Comparison of ENCODE assay signal across 8 cellular contexts in the genomic region with DNA sequence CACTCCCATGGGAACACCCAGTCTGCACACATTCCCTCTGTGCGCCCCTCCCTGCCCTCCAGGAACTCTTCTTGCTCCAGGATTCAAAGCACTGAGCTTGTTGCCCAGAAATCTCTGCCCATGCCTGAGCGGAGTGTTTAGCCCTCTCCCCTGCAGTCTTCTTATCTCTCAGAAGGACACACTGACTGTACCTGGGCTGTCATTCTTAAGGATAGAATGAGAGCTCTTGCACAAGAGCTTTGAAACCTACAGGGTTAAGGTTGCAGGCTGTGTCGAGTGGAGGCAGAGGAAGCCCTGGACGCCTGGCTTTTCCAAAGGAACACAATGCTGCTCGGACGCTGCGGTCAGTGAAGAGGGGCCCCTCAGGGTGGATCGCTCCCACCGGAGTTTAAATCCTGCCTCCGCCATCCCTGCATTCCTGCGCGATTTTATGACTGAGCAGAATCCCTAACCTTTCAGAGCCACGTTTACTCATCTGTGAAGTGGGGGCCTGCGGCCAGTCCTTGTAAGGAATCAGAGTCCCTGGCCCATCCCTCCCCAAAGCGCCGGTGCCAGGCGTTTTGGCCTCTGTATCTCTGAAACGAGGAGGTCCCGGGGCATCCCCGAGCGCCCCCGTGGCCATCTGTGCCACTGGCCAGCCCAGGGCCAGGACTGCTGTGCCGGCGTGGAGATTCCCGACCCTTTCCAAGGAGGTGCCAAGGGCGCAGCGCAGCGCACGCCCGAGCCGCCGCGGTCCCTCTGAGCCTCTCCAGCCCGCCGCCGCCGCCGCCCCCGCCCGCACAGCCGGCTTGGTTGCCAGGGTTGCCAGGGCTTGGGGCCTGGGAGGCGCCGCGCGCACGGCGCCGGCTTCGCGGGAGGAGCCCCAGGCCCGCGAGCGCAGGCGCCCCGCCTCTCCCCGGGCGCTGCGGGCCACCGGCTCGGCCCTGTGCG. TPM values are rescaled to one million over a fixed set of nuclear protein-coding genes. Genes with fewer than 3 reads are reported as not detected.
DNase-seq lines count a peak whose midpoint lies in the region; ATAC-seq and TF ChIP-seq lines count a peak whose summit lies in the region.

No MANE protein-coding gene starts in this region.

- CTCF ChIA-PET in CD4-positive, alpha-beta T cell (lab: Charles Lee), result no interaction called here

- no peaks in the 10 kb centered on the region for H3K36me3 ChIP-seq in osteoblast (ENCODE audit: insufficient read depth, low read length)

- POLR2A ChIA-PET in CD4-positive, alpha-beta T cell (lab: Charles Lee), result no interaction called here

- no peak overlapping the region for H3K27ac ChIP-seq in CD4-positive, alpha-beta T cell (ENCODE audit: low read depth, low read length)
- H3K27ac ChIP-seq in osteoblast (ENCODE audit: low read depth, low read length), result no peak overlapping the region

- intact Hi-C loops in CD4-positive, alpha-beta T cell (cut with DNase I, micrococcal nuclease), result no loop called here

- peaks cover 3% of the 10 kb centered on the region for H3K4me1 ChIP-seq in osteoblast (ENCODE audit: insufficient read depth, low read length)

- H3K4me1 Mint-ChIP-seq in CD4-positive, alpha-beta T cell (ENCODE audit: low read depth), result peaks cover 12% of the 10 kb centered on the region

- H3K4me3 ChIP-seq in osteoblast (ENCODE audit: insufficient read depth, low read length), result peak overlapping the region; percentile 66

- peaks cover 26% of the 10 kb centered on the region for H3K27me3 Mint-ChIP-seq in CD4-positive, alpha-beta T cell

- H3K4me3 Mint-ChIP-seq in CD4-positive, alpha-beta T cell, result peak overlapping the region; percentile 81

- peaks cover 6% of the 10 kb centered on the region for H4K20me1 ChIP-seq in osteoblast (ENCODE audit: insufficient read depth, low read length)

- H2AFZ ChIP-seq in osteoblast (ENCODE audit: low read length), result peak overlapping the region; percentile 76

- no peak overlapping the region for H3K27ac Mint-ChIP-seq in CD4-positive, alpha-beta T cell

- peaks cover 15% of the 10 kb centered on the region for H3K27me3 ChIP-seq in CD4-positive, alpha-beta T cell (ENCODE audit: control insufficient read depth, insufficient read depth, low read length)
- H3K27me3 ChIP-seq in osteoblast (ENCODE audit: insufficient read depth, low read length), result peaks cover 4% of the 10 kb centered on the region

- H3K36me3 Mint-ChIP-seq in CD4-positive, alpha-beta T cell (ENCODE audit: low read depth), result no peaks in the 10 kb centered on the region

- DNase-seq in CD4-positive, alpha-beta T cell, result no peak
- DNase-seq in NCI-H510A treated with DMSO at 0.1 percent for 48 hours (lab: John Stamatoyannopoulos, UW), result peak; percentile 12
- DNase-seq in osteoblast (ENCODE audit: insufficient read length, low spot score, missing footprints), result peak; percentile 96
- DNase-seq in T-helper 9 cell, result no peak
- DNase-seq in GDM1 (lab: John Stamatoyannopoulos, UW), result no peak
- DNase-seq in HCEC 1CT, result no peak

- TF ChIP-seq CTCF in CD4-positive, alpha-beta T cell (IDR thresholded peaks at IDR 0.05), result no peak
- no peak for TF ChIP-seq CTCF in osteoblast (IDR thresholded peaks at IDR 0.05; ENCODE audit: extremely low read depth, low read depth, low read length)

- no peaks in the 10 kb centered on the region for H3K79me2 ChIP-seq in osteoblast (ENCODE audit: insufficient read depth, low read length)

- H3K4me2 ChIP-seq in osteoblast (ENCODE audit: insufficient read depth, low read length), result peak overlapping the region; percentile 76

- no peaks in the 10 kb centered on the region for H3K9me3 ChIP-seq in CD4-positive, alpha-beta T cell (ENCODE audit: control insufficient read depth, low read length)
- no peaks in the 10 kb centered on the region for H3K9me3 ChIP-seq in osteoblast (ENCODE audit: low read depth, low read length)

- peak; percentile 80 for ATAC-seq in CD4-positive, alpha-beta T cell (ENCODE audit: poor library complexity)
- ATAC-seq in esophagus mucosa, result peak; percentile 58
- no peak for ATAC-seq in HG03196 (IDR thresholded peaks at IDR 0.05; ENCODE audit: unreplicated experiment)

- no peaks in the 10 kb centered on the region for H3K9me3 Mint-ChIP-seq in CD4-positive, alpha-beta T cell

RNA-seq across cellular contexts. Expression of gene FAM168B, which starts 58.9 kb away (rescaled TPM):
- total RNA-seq in CD4-positive, alpha-beta T cell, result 10 to 100 TPM; 74.1 to 76.4 TPM
- total RNA-seq in esophagus mucosa (42.9 TPM), osteoblast (100 and 117 TPM in 2 replicates)

Comparison
In these comparisons a context has a peak if more than half of its experiments do, and no peak if none do; other contexts are left out.
1. DNase-seq: peak in NCI-H510A treated with DMSO at 0.1 percent for 48 hours (single experiment) and osteoblast (single experiment); none in CD4-positive, alpha-beta T cell (0 of 10), T-helper 9 cell (single experiment), GDM1 (single experiment) and HCEC 1CT (single experiment).